Comparison of ENCODE assay signal across 22 cellular contexts in the genomic region with DNA sequence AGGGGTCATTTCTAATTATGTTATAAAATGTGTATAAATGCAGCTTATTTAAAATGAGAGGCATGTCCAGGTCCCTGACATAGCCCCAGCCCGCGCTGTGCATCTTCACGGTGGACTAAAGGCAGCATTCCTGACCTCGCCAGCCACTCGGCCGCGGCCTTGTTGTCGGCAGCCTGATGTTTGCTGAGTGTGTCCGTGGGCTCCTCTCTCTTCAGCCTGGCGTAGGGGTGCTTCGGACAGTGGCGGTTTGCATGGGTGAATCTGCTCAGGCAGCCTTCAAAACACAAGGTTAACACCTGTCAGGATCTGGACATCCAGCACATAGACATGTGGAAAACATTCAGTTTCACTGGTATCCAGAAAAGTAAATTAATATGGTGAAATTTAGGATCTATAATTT. TPM values are rescaled to one million over a fixed set of nuclear protein-coding genes. Genes with fewer than 3 reads are reported as not detected.
DNase-seq lines count a peak whose midpoint lies in the region; ATAC-seq and TF ChIP-seq lines count a peak whose summit lies in the region.
"Had no signal": no experiment of that assay in that cellular context is flagged by ENCODE, and none has a peak within 500 bp of the region (broad histone marks: within the 10 kb centered on the region; RNA-seq: fewer than 3 reads in every experiment).

No MANE protein-coding gene starts in this region.

- no peak overlapping the region for H2AK5ac ChIP-seq in neuronal stem cell (ENCODE audit: low read depth, low read length)

- H3K27me3 Mint-ChIP-seq in activated naive CD8-positive, alpha-beta T cell treated with anti-CD3 and anti-CD28 coated beads, Interleukin-2, amount 10 ng/mL, durations not matched to agents 7 days and 5 days = no peaks in the 10 kb centered on the region
- H3K27me3 Mint-ChIP-seq in activated naive CD8-positive, alpha-beta T cell treated with anti-CD3 and anti-CD28 coated beads, Interleukin-2, amount 50 U/mL, for 24 hours = no peaks in the 10 kb centered on the region
- no peaks in the 10 kb centered on the region for H3K27me3 Mint-ChIP-seq in activated CD8-positive, alpha-beta memory T cell treated with anti-CD3 and anti-CD28 coated beads, Interleukin-2, amount 10 ng/mL, durations not matched to agents 7 days and 5 days
- H3K27me3 Mint-ChIP-seq: CD4-positive, alpha-beta T cell had no signal

- H4K8ac ChIP-seq in neuronal stem cell (ENCODE audit: low read depth, low read length) = no peak overlapping the region

- no peak overlapping the region for H2BK12ac ChIP-seq in neuronal stem cell (ENCODE audit: low read length)

- H3K4me1 ChIP-seq in neuronal stem cell (ENCODE audit: control insufficient read depth in 2 of 2, insufficient read depth in 1 of 2, low read depth in 1 of 2, low read length in 2 of 2) = no peaks in the 10 kb centered on the region
- H3K4me1 ChIP-seq: BE2C had no signal

- intact Hi-C loops in dorsolateral prefrontal cortex (cut with DNase I) = no loop called here

- peaks cover 5% of the 10 kb centered on the region for H3K79me1 ChIP-seq in neuronal stem cell (ENCODE audit: low read depth, low read length)

- H3K4ac ChIP-seq in neuronal stem cell (ENCODE audit: low read length) = no peak overlapping the region

- peak overlapping the region; percentile 65 for H3K27ac Mint-ChIP-seq in activated naive CD8-positive, alpha-beta T cell treated with anti-CD3 and anti-CD28 coated beads, Interleukin-2, amount 10 ng/mL, durations not matched to agents 7 days and 5 days
- no peak overlapping the region for H3K27ac Mint-ChIP-seq in activated naive CD8-positive, alpha-beta T cell treated with anti-CD3 and anti-CD28 coated beads, Interleukin-2, amount 50 U/mL, for 24 hours
- H3K27ac Mint-ChIP-seq in activated CD8-positive, alpha-beta memory T cell treated with anti-CD3 and anti-CD28 coated beads, Interleukin-2, amount 10 ng/mL, durations not matched to agents 7 days and 5 days = no peak overlapping the region
- H3K27ac Mint-ChIP-seq: CD4-positive, alpha-beta T cell; GM23338 had no signal

- POLR2A ChIA-PET in activated naive CD8-positive, alpha-beta T cell treated with anti-CD3 and anti-CD28 coated beads, Interleukin-2, amount 10 ng/mL, durations not matched to agents 7 days and 5 days (lab: Charles Lee) = no interaction called here

- H3K4me3 ChIP-seq in neuronal stem cell (ENCODE audit: low read length in 2 of 2) (no peak overlapping the region), coronary artery (no peak overlapping the region), dorsolateral prefrontal cortex (no peak overlapping the region)
- H3K4me3 ChIP-seq: GM12878, GM23338, PC-9, SJSA1 had no signal

- H3K4me2 ChIP-seq in neuronal stem cell (ENCODE audit: insufficient read depth, low read length, poor library complexity, severe bottlenecking) = no peak overlapping the region
- H3K4me2 ChIP-seq: GM23338, KMS-11, PC-9 had no signal

- TF ChIP-seq CTCF in GM10266 (IDR thresholded peaks at IDR 0.05; ENCODE audit: control insufficient read depth, insufficient read depth, low read depth, missing control alignments) (no peak), coronary artery (IDR thresholded peaks at IDR 0.05) (no peak), dorsolateral prefrontal cortex (IDR thresholded peaks at IDR 0.05 in 54 of 56, conservative IDR thresholded peaks at IDR 0.05 in 2 of 56; ENCODE audit: low read depth in 1 of 56, partially characterized antibody in 56 of 56) (no peak)

- H3K9me3 Mint-ChIP-seq in activated naive CD8-positive, alpha-beta T cell treated with anti-CD3 and anti-CD28 coated beads, Interleukin-2, amount 10 ng/mL, durations not matched to agents 7 days and 5 days = no peaks in the 10 kb centered on the region
- H3K9me3 Mint-ChIP-seq in activated naive CD8-positive, alpha-beta T cell treated with anti-CD3 and anti-CD28 coated beads, Interleukin-2, amount 50 U/mL, for 24 hours = no peaks in the 10 kb centered on the region
- no peaks in the 10 kb centered on the region for H3K9me3 Mint-ChIP-seq in activated CD8-positive, alpha-beta memory T cell treated with anti-CD3 and anti-CD28 coated beads, Interleukin-2, amount 10 ng/mL, durations not matched to agents 7 days and 5 days (ENCODE audit: low read depth)
- H3K9me3 Mint-ChIP-seq: CD4-positive, alpha-beta T cell; GM23338 had no signal

- peak overlapping the region; percentile 12 for H3K9ac ChIP-seq in neuronal stem cell (ENCODE audit: low read depth, low read length, poor library complexity)
- H3K9ac ChIP-seq: KMS-11 had no signal

- no peak overlapping the region for H3K18ac ChIP-seq in neuronal stem cell (ENCODE audit: low read length)

- H2BK15ac ChIP-seq in neuronal stem cell (ENCODE audit: low read length) = no peak overlapping the region

- peaks cover 11% of the 10 kb centered on the region for H3K4me1 Mint-ChIP-seq in activated naive CD8-positive, alpha-beta T cell treated with anti-CD3 and anti-CD28 coated beads, Interleukin-2, amount 10 ng/mL, durations not matched to agents 7 days and 5 days
- peaks cover 3% of the 10 kb centered on the region for H3K4me1 Mint-ChIP-seq in activated naive CD8-positive, alpha-beta T cell treated with anti-CD3 and anti-CD28 coated beads, Interleukin-2, amount 50 U/mL, for 24 hours
- peaks cover 10% of the 10 kb centered on the region for H3K4me1 Mint-ChIP-seq in activated CD8-positive, alpha-beta memory T cell treated with anti-CD3 and anti-CD28 coated beads, Interleukin-2, amount 10 ng/mL, durations not matched to agents 7 days and 5 days

- H4K91ac ChIP-seq in neuronal stem cell (ENCODE audit: low read depth, low read length, poor library complexity) = no peak overlapping the region

- no peak overlapping the region for H3K14ac ChIP-seq in neuronal stem cell (ENCODE audit: low read length)

- no peak overlapping the region for H3K4me3 Mint-ChIP-seq in activated naive CD8-positive, alpha-beta T cell treated with anti-CD3 and anti-CD28 coated beads, Interleukin-2, amount 10 ng/mL, durations not matched to agents 7 days and 5 days
- no peak overlapping the region for H3K4me3 Mint-ChIP-seq in activated naive CD8-positive, alpha-beta T cell treated with anti-CD3 and anti-CD28 coated beads, Interleukin-2, amount 50 U/mL, for 24 hours
- H3K4me3 Mint-ChIP-seq in activated CD8-positive, alpha-beta memory T cell treated with anti-CD3 and anti-CD28 coated beads, Interleukin-2, amount 10 ng/mL, durations not matched to agents 7 days and 5 days = no peak overlapping the region
- H3K4me3 Mint-ChIP-seq: CD4-positive, alpha-beta T cell; GM23338 had no signal

- DNase-seq in activated naive CD8-positive, alpha-beta T cell treated with anti-CD3 and anti-CD28 coated beads, Interleukin-2, amount 10 ng/mL, durations not matched to agents 7 days and 5 days = no peak
- no peak for DNase-seq in activated naive CD8-positive, alpha-beta T cell treated with anti-CD3 and anti-CD28 coated beads, Interleukin-2, amount 50 U/mL, for 24 hours
- peak; percentile 2 for DNase-seq in activated CD8-positive, alpha-beta memory T cell treated with anti-CD3 and anti-CD28 coated beads, Interleukin-2, amount 10 ng/mL, durations not matched to agents 7 days and 5 days
- no peak for DNase-seq in neuronal stem cell (ENCODE audit: low spot score)
- DNase-seq in GM10266 (ENCODE audit: extremely low spot score) = no peak
- DNase-seq in NCI-H2081 (lab: John Stamatoyannopoulos, UW) = no peak
- no peak for DNase-seq in coronary artery (ENCODE audit: low spot score)
- no peak for DNase-seq in dorsolateral prefrontal cortex
- DNase-seq: BE2C; Calu3; CD4-positive, alpha-beta T cell; GF-D8; NCI-H1417; NCI-H187; NCI-H226; NCI-H524; PC-9 had no signal

- no peak overlapping the region for H2BK5ac ChIP-seq in neuronal stem cell (ENCODE audit: low read length)

- H3K23ac ChIP-seq in neuronal stem cell (ENCODE audit: low read depth, low read length, poor library complexity) = no peak overlapping the region

- H3K36me3 ChIP-seq in neuronal stem cell (replicated peaks in 1 of 2; ENCODE audit: control insufficient read depth in 2 of 2, insufficient read depth in 2 of 2, low read length in 2 of 2) = peaks cover 22 to 99% of the 10 kb centered on the region in 2 donors

- H3K27ac ChIP-seq in neuronal stem cell (replicated peaks; ENCODE audit: low read length) = no peak overlapping the region
- H3K27ac ChIP-seq in coronary artery = no peak overlapping the region
- H3K27ac ChIP-seq in dorsolateral prefrontal cortex = no peak overlapping the region
- H3K27ac ChIP-seq: KMS-11, PC-9, SJSA1 had no signal

- H2BK120ac ChIP-seq in neuronal stem cell (ENCODE audit: low read depth, low read length) = no peak overlapping the region

- CTCF ChIA-PET in activated CD8-positive, alpha-beta memory T cell treated with anti-CD3 and anti-CD28 coated beads, Interleukin-2, amount 10 ng/mL, durations not matched to agents 7 days and 5 days (lab: Charles Lee) = interaction anchor here (1.8 kb wide), 1 partner anchor 17 kb away, joined by 4 read pairs; no protein-coding TSS in a partner anchor

- no peak for ATAC-seq in activated naive CD8-positive, alpha-beta T cell treated with anti-CD3 and anti-CD28 coated beads, Interleukin-2, amount 10 ng/mL, durations not matched to agents 7 days and 5 days (ENCODE audit: low read depth)
- no peak for ATAC-seq in activated naive CD8-positive, alpha-beta T cell treated with anti-CD3 and anti-CD28 coated beads, Interleukin-2, amount 50 U/mL, for 24 hours
- no peak for ATAC-seq in activated CD8-positive, alpha-beta memory T cell treated with anti-CD3 and anti-CD28 coated beads, Interleukin-2, amount 10 ng/mL, durations not matched to agents 7 days and 5 days
- ATAC-seq: GM12878, GM23338, HCT116 had no signal

- H2AFZ ChIP-seq in neuronal stem cell (ENCODE audit: low read length) = no peak overlapping the region
- H2AFZ ChIP-seq: GM23338, PC-9 had no signal

- no peaks in the 10 kb centered on the region for H3K27me3 ChIP-seq in neuronal stem cell (ENCODE audit: control insufficient read depth in 3 of 3, insufficient read depth in 3 of 3, low read depth in 1 of 3, low read length in 3 of 3)
- no peaks in the 10 kb centered on the region for H3K27me3 ChIP-seq in dorsolateral prefrontal cortex
- H3K27me3 ChIP-seq: BE2C, SJSA1 had no signal

- no CpG with 5 or more reads among the region's 12 CpGs for WGBS in neuronal stem cell (ENCODE audit: extremely low coverage in 2 of 2, insufficient read length in 2 of 2, insufficient replicate concordance in 1 of 2), 2 donors

- H3K36me3 Mint-ChIP-seq in activated naive CD8-positive, alpha-beta T cell treated with anti-CD3 and anti-CD28 coated beads, Interleukin-2, amount 10 ng/mL, durations not matched to agents 7 days and 5 days = peaks cover 30% of the 10 kb centered on the region
- H3K36me3 Mint-ChIP-seq in activated naive CD8-positive, alpha-beta T cell treated with anti-CD3 and anti-CD28 coated beads, Interleukin-2, amount 50 U/mL, for 24 hours (ENCODE audit: low read depth) = peaks cover 52% of the 10 kb centered on the region
- peaks cover 51% of the 10 kb centered on the region for H3K36me3 Mint-ChIP-seq in activated CD8-positive, alpha-beta memory T cell treated with anti-CD3 and anti-CD28 coated beads, Interleukin-2, amount 10 ng/mL, durations not matched to agents 7 days and 5 days

- no peaks in the 10 kb centered on the region for H3K9me3 ChIP-seq in neuronal stem cell (replicated peaks in 1 of 2; ENCODE audit: control insufficient read depth in 2 of 2, insufficient read depth in 1 of 2, low read depth in 1 of 2, low read length in 2 of 2)
- H3K9me3 ChIP-seq: BE2C, SJSA1 had no signal

RNA-seq across cellular contexts. Expression of a gene that starts 8.8 kb away (rescaled TPM):
- 10 to 100 TPM; 13.1 to 16.2 TPM for total RNA-seq in activated naive CD8-positive, alpha-beta T cell treated with anti-CD3 and anti-CD28 coated beads, Interleukin-2, amount 10 ng/mL, durations not matched to agents 7 days and 5 days
- total RNA-seq in activated CD8-positive, alpha-beta memory T cell treated with anti-CD3 and anti-CD28 coated beads, Interleukin-2, amount 10 ng/mL, durations not matched to agents 7 days and 5 days = 1 to 10 TPM; 5.3 to 6.7 TPM
- polyA plus RNA-seq in neuronal stem cell (2013, experiment 1 of 2) = 22.3 TPM
- 22.2 TPM for polyA plus RNA-seq in neuronal stem cell (2013, experiment 2 of 2)
- 10 to 100 TPM in 105 of 120 experiments, 1 to 10 TPM in 15; 5.6 to 99.0 (median 18.4) TPM for total RNA-seq in dorsolateral prefrontal cortex

RNA-seq across cellular contexts. Expression of a gene that starts 25.9 kb away (rescaled TPM):
- 10 to 100 TPM; 26.0 to 27.3 TPM for total RNA-seq in activated naive CD8-positive, alpha-beta T cell treated with anti-CD3 and anti-CD28 coated beads, Interleukin-2, amount 10 ng/mL, durations not matched to agents 7 days and 5 days
- total RNA-seq in activated CD8-positive, alpha-beta memory T cell treated with anti-CD3 and anti-CD28 coated beads, Interleukin-2, amount 10 ng/mL, durations not matched to agents 7 days and 5 days = 10 to 100 TPM; 31.2 to 36.3 TPM
- 5.1 TPM for polyA plus RNA-seq in neuronal stem cell (2013, experiment 1 of 2)
- 5.1 TPM for polyA plus RNA-seq in neuronal stem cell (2013, experiment 2 of 2)
- 1 to 10 TPM in 116 of 120 experiments, under 1 TPM in 4; 0.69 to 9.8 (median 1.8) TPM for total RNA-seq in dorsolateral prefrontal cortex

RNA-seq across cellular contexts. Expression of a gene that starts 57.7 kb away (rescaled TPM):
- 10 to 100 TPM; 11.4 to 11.8 TPM for total RNA-seq in activated naive CD8-positive, alpha-beta T cell treated with anti-CD3 and anti-CD28 coated beads, Interleukin-2, amount 10 ng/mL, durations not matched to agents 7 days and 5 days
- 10 to 100 TPM in 1 of 2 experiments, 1 to 10 TPM in 1; 7.7 to 11.6 TPM for total RNA-seq in activated CD8-positive, alpha-beta memory T cell treated with anti-CD3 and anti-CD28 coated beads, Interleukin-2, amount 10 ng/mL, durations not matched to agents 7 days and 5 days
- polyA plus RNA-seq in neuronal stem cell (2013, experiment 1 of 2) = 21.5 TPM
- polyA plus RNA-seq in neuronal stem cell (2013, experiment 2 of 2) = 21.1 TPM
- total RNA-seq in dorsolateral prefrontal cortex = 100 to 1,000 TPM in 42 of 120 experiments, 10 to 100 TPM in 78; 55.7 to 140 (median 94.3) TPM

Comparison
In these comparisons a context has a peak if more than half of its experiments do, and no peak if none do; other contexts are left out.
1. RNA of a gene that starts 57.7 kb away (total RNA-seq): 55.7 to 140 TPM in dorsolateral prefrontal cortex; 11.4 to 11.8 TPM in activated naive CD8-positive, alpha-beta T cell treated with anti-CD3 and anti-CD28 coated beads, Interleukin-2, amount 10 ng/mL, durations not matched to agents 7 days and 5 days and 7.7 to 11.6 TPM in activated CD8-positive, alpha-beta memory T cell treated with anti-CD3 and anti-CD28 coated beads, Interleukin-2, amount 10 ng/mL, durations not matched to agents 7 days and 5 days; every median in the first group is over 4 times any median in the second.